In the genomic region with DNA sequence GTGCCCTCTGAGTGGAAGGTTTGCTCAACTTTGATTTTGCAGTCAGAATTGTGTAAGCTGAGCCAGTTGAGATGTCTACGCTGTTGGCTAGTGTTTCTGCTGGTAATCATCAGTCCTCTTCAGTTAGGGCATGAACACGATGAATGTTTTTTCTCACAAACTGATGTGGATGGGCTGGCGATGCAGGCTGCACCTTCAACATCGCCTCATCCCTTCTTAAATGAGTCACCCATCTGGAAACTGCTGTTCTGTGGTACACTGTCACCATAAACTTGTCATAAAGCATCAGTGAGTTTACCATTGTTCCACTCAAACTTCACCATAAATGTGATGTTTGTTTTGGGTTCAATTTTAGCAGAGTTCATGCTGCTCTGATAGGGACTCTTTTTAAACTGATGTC, we compare ENCODE assay signal across 17 cellular contexts.
"Had no signal": no experiment of that assay in that cellular context is flagged by ENCODE, and none has a peak within 500 bp of the region (broad histone marks: within the 10 kb centered on the region; RNA-seq: fewer than 3 reads in every experiment).

No MANE protein-coding gene starts in this region.

- H3K27me3 ChIP-seq: vagina had no signal

- H3K4me3 ChIP-seq: sigmoid colon, vagina had no signal

- FAIRE-seq: TTC549 had no signal

- H3K4me3 Mint-ChIP-seq: activated naive CD4-positive, alpha-beta T cell treated with anti-CD3 and anti-CD28 coated beads, Interleukin-2, amount 50 U/mL, for 24 hours; nephron progenitor cell; WTC11 had no signal

- DNase-seq: activated CD8-positive, alpha-beta memory T cell treated with anti-CD3 and anti-CD28 coated beads for 24 hours; amniotic stem cell; caudate nucleus; foreskin fibroblast; left ventricle myocardium superior; nephron progenitor cell; nucleus accumbens; posterior cingulate gyrus; sigmoid colon; stimulated activated CD8-positive, alpha-beta memory T cell treated with anti-CD3 and anti-CD28 coated beads, Interleukin-4, amount 100 ng/mL, for 48 hours; stimulated activated naive CD4-positive, alpha-beta T cell treated with Interleukin-2 at 50 U/mL for 16 hours; SW 1271; trophoblast cell had no signal

- H3K27ac ChIP-seq: sigmoid colon, vagina had no signal

- H3K27me3 Mint-ChIP-seq: activated naive CD4-positive, alpha-beta T cell treated with anti-CD3 and anti-CD28 coated beads, Interleukin-2, amount 50 U/mL, for 24 hours had no signal

- H3K9me3 Mint-ChIP-seq: activated naive CD4-positive, alpha-beta T cell treated with anti-CD3 and anti-CD28 coated beads, Interleukin-2, amount 50 U/mL, for 24 hours had no signal

- H3K27ac Mint-ChIP-seq: activated naive CD4-positive, alpha-beta T cell treated with anti-CD3 and anti-CD28 coated beads, Interleukin-2, amount 50 U/mL, for 24 hours; nephron progenitor cell; WTC11 had no signal

- ATAC-seq: left ventricle myocardium superior, WTC11 had no signal
